In the genomic region with DNA sequence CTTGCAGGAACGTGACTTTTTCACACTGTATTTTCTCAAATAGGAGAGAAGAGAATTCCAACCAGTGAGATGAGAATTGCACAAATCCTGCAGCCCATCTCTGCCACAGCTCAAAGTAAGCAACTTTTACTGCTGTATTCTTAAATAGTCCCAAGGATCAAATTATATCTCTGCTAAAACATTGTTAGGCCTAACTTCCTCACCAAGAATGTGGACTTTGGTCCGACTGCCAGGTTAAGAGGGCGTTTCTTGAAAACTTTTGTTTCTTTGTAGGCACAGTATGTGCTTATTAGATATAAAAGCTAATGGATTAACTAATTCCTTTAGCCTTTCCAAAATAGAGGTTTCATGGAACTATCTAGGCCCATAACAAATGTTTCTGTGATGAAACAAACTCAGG, we compare ENCODE assay signal across 17 cellular contexts.
DNase-seq lines count a peak whose midpoint lies in the region; ATAC-seq and TF ChIP-seq lines count a peak whose summit lies in the region.
"Had no signal": no experiment of that assay in that cellular context is flagged by ENCODE, and none has a peak within 500 bp of the region (broad histone marks: within the 10 kb centered on the region; RNA-seq: fewer than 3 reads in every experiment).

No MANE protein-coding gene starts in this region.

- H4K8ac ChIP-seq in mesenchymal stem cell (ENCODE audit: low read length) = no peak overlapping the region

- no peak for ATAC-seq in Right ventricle myocardium superior (ENCODE audit: poor library complexity)
- ATAC-seq in GM21367 (IDR thresholded peaks at IDR 0.05; ENCODE audit: unreplicated experiment) = no peak
- no peak for ATAC-seq in HG03196 (IDR thresholded peaks at IDR 0.05; ENCODE audit: unreplicated experiment)
- ATAC-seq: GM23338, HepG2 had no signal

- intact Hi-C loops in left ventricle myocardium inferior (cut with micrococcal nuclease) (no loop called here), Right ventricle myocardium superior (cut with DNase I) (no loop called here)

- H3K9me3 ChIP-seq in left ventricle myocardium inferior (replicated peaks) (no peaks in the 10 kb centered on the region), smooth muscle cell (replicated peaks; ENCODE audit: low read depth) (no peaks in the 10 kb centered on the region), mesenchymal stem cell (ENCODE audit: control insufficient read depth, low read length) (no peaks in the 10 kb centered on the region)
- H3K9me3 ChIP-seq: BLaER1 treated with 17β-estradiol and CSF1 and Interleukin-3, amounts not matched to agents 10 nM and 100 nM had no signal

- H3K9ac ChIP-seq in smooth muscle cell (ENCODE audit: low read depth) = no peak overlapping the region
- H3K9ac ChIP-seq in mesenchymal stem cell (ENCODE audit: low read length) = no peak overlapping the region
- H3K9ac ChIP-seq: BLaER1 treated with 17β-estradiol and CSF1 and Interleukin-3, amounts not matched to agents 10 nM and 100 nM had no signal

- H3K4me1 ChIP-seq in left ventricle myocardium inferior = peaks cover 37% of the 10 kb centered on the region
- H3K4me1 ChIP-seq in smooth muscle cell (ENCODE audit: low read depth) = peaks cover 5% of the 10 kb centered on the region
- H3K4me1 ChIP-seq in mesenchymal stem cell (ENCODE audit: control insufficient read depth, insufficient read depth, low read depth, low read length) = no peaks in the 10 kb centered on the region
- H3K4me1 ChIP-seq: BLaER1 treated with 17β-estradiol and CSF1 and Interleukin-3, amounts not matched to agents 10 nM and 100 nM had no signal

- 63% methylated on average over 3 of the region's 3 CpGs for WGBS in smooth muscle cell (ENCODE audit: low lambda C conversion rate)
- 100% methylated on average over 2 of the region's 3 CpGs for WGBS in mesenchymal stem cell

- peak overlapping the region; percentile 65 for H3K27ac ChIP-seq in left ventricle myocardium inferior (replicated peaks)
- H3K27ac ChIP-seq in smooth muscle cell (ENCODE audit: low read depth) = peak overlapping the region; percentile 54
- no peak overlapping the region for H3K27ac ChIP-seq in mesenchymal stem cell (ENCODE audit: low read length, poor library complexity, severe bottlenecking)
- H3K27ac ChIP-seq: BLaER1 treated with 17β-estradiol and CSF1 and Interleukin-3, amounts not matched to agents 10 nM and 100 nM had no signal

- H3K4me3 Mint-ChIP-seq in neural crest cell = no peak overlapping the region
- H3K4me3 Mint-ChIP-seq: CD4-positive, CD25-positive, alpha-beta regulatory T cell; GM23338 had no signal

- no peak overlapping the region for H2BK12ac ChIP-seq in mesenchymal stem cell (ENCODE audit: low read length in 2 of 2)

- no peak overlapping the region for H3K4me3 ChIP-seq in left ventricle myocardium inferior
- no peak overlapping the region for H3K4me3 ChIP-seq in smooth muscle cell
- H3K4me3 ChIP-seq in mesenchymal stem cell (ENCODE audit: insufficient read depth in 1 of 2, low read depth in 1 of 2, low read length in 2 of 2) = no peak overlapping the region
- H3K4me3 ChIP-seq: BLaER1 treated with 17β-estradiol and CSF1 and Interleukin-3, amounts not matched to agents 10 nM and 100 nM; GM23338 had no signal

- DNase-seq in left ventricle myocardium inferior (no peak), Right ventricle myocardium superior (no peak), neural crest cell (ENCODE audit: low read depth, low spot score) (no peak), smooth muscle cell (lab: John Stamatoyannopoulos, UW; ENCODE audit: unreplicated experiment) (no peak), mesenchymal stem cell (no peak), dedifferentiated amniotic fluid mesenchymal stem cell (ENCODE audit: extremely low spot score) (no peak)
- DNase-seq: 8988T; CD4-positive, CD25-positive, alpha-beta regulatory T cell; DMS153; DMS79 treated with DMSO at 0.1 percent for 48 hours; EL; H7 had no signal

- no peaks in the 10 kb centered on the region for H3K36me3 ChIP-seq in left ventricle myocardium inferior
- no peaks in the 10 kb centered on the region for H3K36me3 ChIP-seq in smooth muscle cell (ENCODE audit: low read depth)
- H3K36me3 ChIP-seq in mesenchymal stem cell (ENCODE audit: control insufficient read depth in 1 of 2, insufficient read depth in 2 of 2, low read depth in 1 of 2, low read length in 2 of 2) = no peaks in the 10 kb centered on the region
- H3K36me3 ChIP-seq: BLaER1 treated with 17β-estradiol and CSF1 and Interleukin-3, amounts not matched to agents 10 nM and 100 nM had no signal

- H3F3A ChIP-seq in smooth muscle cell (ENCODE audit: low read depth) = no peaks in the 10 kb centered on the region

- H3K27me3 Mint-ChIP-seq in neural crest cell (ENCODE audit: low read depth) = peaks cover 2% of the 10 kb centered on the region

- H2BK5ac ChIP-seq in mesenchymal stem cell (ENCODE audit: low read depth, low read length, poor library complexity, severe bottlenecking) = no peak overlapping the region

- no peaks in the 10 kb centered on the region for H3K4me1 Mint-ChIP-seq in neural crest cell

- H3K18ac ChIP-seq in mesenchymal stem cell (ENCODE audit: low read depth in 1 of 2, low read length in 2 of 2) = no peak overlapping the region

- peak overlapping the region; percentile 73 for H3K4me2 ChIP-seq in smooth muscle cell
- H3K4me2 ChIP-seq in mesenchymal stem cell (ENCODE audit: low read length, poor library complexity, severe bottlenecking) = no peak overlapping the region
- H3K4me2 ChIP-seq: BLaER1 treated with 17β-estradiol and CSF1 and Interleukin-3, amounts not matched to agents 10 nM and 100 nM; GM23338 had no signal

- H2AFZ ChIP-seq in smooth muscle cell (ENCODE audit: low read depth) (peak overlapping the region; percentile 38), mesenchymal stem cell (ENCODE audit: low read depth, low read length) (no peak overlapping the region)
- H2AFZ ChIP-seq: GM23338 had no signal

- H3K27me3 ChIP-seq in left ventricle myocardium inferior (ENCODE audit: low read depth) = no peaks in the 10 kb centered on the region
- H3K27me3 ChIP-seq in smooth muscle cell (ENCODE audit: low read depth) = no peaks in the 10 kb centered on the region
- H3K27me3 ChIP-seq in mesenchymal stem cell (ENCODE audit: control insufficient read depth in 1 of 2, insufficient read depth in 1 of 2, low read length in 2 of 2) = no peaks in the 10 kb centered on the region
- H3K27me3 ChIP-seq: BLaER1 treated with 17β-estradiol and CSF1 and Interleukin-3, amounts not matched to agents 10 nM and 100 nM had no signal

- H2AK5ac ChIP-seq in mesenchymal stem cell (ENCODE audit: low read length, severe bottlenecking) = no peak overlapping the region

- no peak overlapping the region for H3K4ac ChIP-seq in mesenchymal stem cell (ENCODE audit: low read depth in 1 of 2, low read length in 2 of 2)

- H2BK120ac ChIP-seq in mesenchymal stem cell (ENCODE audit: low read depth, low read length) = no peak overlapping the region

- no peak overlapping the region for H3K23ac ChIP-seq in mesenchymal stem cell (ENCODE audit: low read length in 2 of 2)

- no peaks in the 10 kb centered on the region for H3K79me1 ChIP-seq in mesenchymal stem cell (replicated peaks; ENCODE audit: low read length, poor library complexity, severe bottlenecking)

- no peaks in the 10 kb centered on the region for H3K79me2 ChIP-seq in smooth muscle cell (ENCODE audit: low read depth)

- H3K27ac Mint-ChIP-seq in neural crest cell (ENCODE audit: unreplicated experiment) = peak overlapping the region; percentile 66
- H3K27ac Mint-ChIP-seq: CD4-positive, CD25-positive, alpha-beta regulatory T cell; GM23338 had no signal

- no peaks in the 10 kb centered on the region for H3K9me3 Mint-ChIP-seq in neural crest cell
- H3K9me3 Mint-ChIP-seq: GM23338 had no signal

- TF ChIP-seq CTCF in left ventricle myocardium inferior (IDR thresholded peaks at IDR 0.05; ENCODE audit: borderline replicate concordance) (no peak), neural crest cell (conservative IDR thresholded peaks at IDR 0.05) (no peak), smooth muscle cell (IDR thresholded peaks at IDR 0.05; ENCODE audit: borderline replicate concordance, insufficient read depth, poor library complexity, severe bottlenecking) (no peak)

- H3K14ac ChIP-seq in mesenchymal stem cell (ENCODE audit: low read length in 2 of 2) = no peak overlapping the region

- H2BK15ac ChIP-seq in mesenchymal stem cell (ENCODE audit: low read depth, poor library complexity, severe bottlenecking) = no peak overlapping the region

- no peak overlapping the region for H4K91ac ChIP-seq in mesenchymal stem cell (ENCODE audit: low read length)

- no peaks in the 10 kb centered on the region for H4K20me1 ChIP-seq in smooth muscle cell (ENCODE audit: low read depth)
- H4K20me1 ChIP-seq: BLaER1 treated with 17β-estradiol and CSF1 and Interleukin-3, amounts not matched to agents 10 nM and 100 nM had no signal

- H3K36me3 Mint-ChIP-seq in neural crest cell (ENCODE audit: low read depth) = no peaks in the 10 kb centered on the region
- H3K36me3 Mint-ChIP-seq: CD4-positive, CD25-positive, alpha-beta regulatory T cell had no signal
